Comparison of ENCODE assay signal across 1 cellular context in genomic region chr5:139700711-139701693, GRCh38.
TF ChIP-seq lines count a peak whose summit lies in the region.

No MANE protein-coding gene starts in this region.

TF ChIP-seq in H1, 55 proteins besides CTCF, POLR2A, EP300 and RAD21 (continued from another document):
- TF ChIP-seq CHD7 (IDR thresholded peaks at IDR 0.05; ENCODE audit: insufficient replicate concordance, low read length) (peak; percentile 23), SP1 (IDR thresholded peaks at IDR 0.05; ENCODE audit: low read depth, low read length) (0 out of 2 replicates have a peak, but pooled peaks have one; percentile 52), SIN3A (conservative IDR thresholded peaks at IDR 0.05 in 1 of 2, IDR thresholded peaks at IDR 0.05 in 1 of 2; ENCODE audit: low read depth in 1 of 2, low read length in 2 of 2) (no peak), KDM4A (IDR thresholded peaks at IDR 0.05; ENCODE audit: low read depth, low read length, severe bottlenecking) (no peak), GABPA (IDR thresholded peaks at IDR 0.05; ENCODE audit: borderline replicate concordance, insufficient read depth, low read length) (peak; percentile 33; the same call in 1 of the 2 replicates), ASH2L (IDR thresholded peaks at IDR 0.05; ENCODE audit: low read length) (peak; percentile 60), YY1 (IDR thresholded peaks at IDR 0.05; ENCODE audit: low read depth, low read length) (0 out of 2 replicates have a peak, but pooled peaks have one; percentile 48), KDM1A (IDR thresholded peaks at IDR 0.05; ENCODE audit: borderline replicate concordance, low read length) (no peak; the same call in 1 of the 2 replicates), EZH2 (IDR thresholded peaks at IDR 0.05; ENCODE audit: low read depth, low read length, severe bottlenecking) (peak; percentile 11)
